Comparison of ENCODE assay signal across 1 cellular context in the genomic region with DNA sequence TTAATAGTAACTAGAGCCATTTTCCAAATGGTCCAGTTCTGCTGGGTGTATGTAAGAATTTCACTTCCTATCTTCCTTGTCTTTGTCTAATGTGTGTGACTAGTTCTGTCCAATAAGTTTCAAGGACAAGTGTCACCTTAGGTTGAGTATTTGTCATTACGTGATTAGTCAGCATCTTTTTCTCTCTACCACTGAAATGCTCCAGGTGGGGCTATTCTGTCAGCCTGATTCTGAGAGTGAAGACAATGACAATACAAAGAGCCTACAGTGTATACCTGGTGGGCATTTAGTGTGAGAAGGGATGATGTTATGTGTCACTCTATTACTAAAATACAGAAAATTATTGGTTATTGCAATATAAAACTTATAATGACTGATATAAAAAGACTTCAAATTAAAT.
TF ChIP-seq lines count a peak whose summit lies in the region.

No MANE protein-coding gene starts in this region.

TF ChIP-seq in GM23338, 12 proteins besides CTCF, POLR2A, EP300 and RAD21 (continued from another document):
- TF ChIP-seq, protein P1, sequence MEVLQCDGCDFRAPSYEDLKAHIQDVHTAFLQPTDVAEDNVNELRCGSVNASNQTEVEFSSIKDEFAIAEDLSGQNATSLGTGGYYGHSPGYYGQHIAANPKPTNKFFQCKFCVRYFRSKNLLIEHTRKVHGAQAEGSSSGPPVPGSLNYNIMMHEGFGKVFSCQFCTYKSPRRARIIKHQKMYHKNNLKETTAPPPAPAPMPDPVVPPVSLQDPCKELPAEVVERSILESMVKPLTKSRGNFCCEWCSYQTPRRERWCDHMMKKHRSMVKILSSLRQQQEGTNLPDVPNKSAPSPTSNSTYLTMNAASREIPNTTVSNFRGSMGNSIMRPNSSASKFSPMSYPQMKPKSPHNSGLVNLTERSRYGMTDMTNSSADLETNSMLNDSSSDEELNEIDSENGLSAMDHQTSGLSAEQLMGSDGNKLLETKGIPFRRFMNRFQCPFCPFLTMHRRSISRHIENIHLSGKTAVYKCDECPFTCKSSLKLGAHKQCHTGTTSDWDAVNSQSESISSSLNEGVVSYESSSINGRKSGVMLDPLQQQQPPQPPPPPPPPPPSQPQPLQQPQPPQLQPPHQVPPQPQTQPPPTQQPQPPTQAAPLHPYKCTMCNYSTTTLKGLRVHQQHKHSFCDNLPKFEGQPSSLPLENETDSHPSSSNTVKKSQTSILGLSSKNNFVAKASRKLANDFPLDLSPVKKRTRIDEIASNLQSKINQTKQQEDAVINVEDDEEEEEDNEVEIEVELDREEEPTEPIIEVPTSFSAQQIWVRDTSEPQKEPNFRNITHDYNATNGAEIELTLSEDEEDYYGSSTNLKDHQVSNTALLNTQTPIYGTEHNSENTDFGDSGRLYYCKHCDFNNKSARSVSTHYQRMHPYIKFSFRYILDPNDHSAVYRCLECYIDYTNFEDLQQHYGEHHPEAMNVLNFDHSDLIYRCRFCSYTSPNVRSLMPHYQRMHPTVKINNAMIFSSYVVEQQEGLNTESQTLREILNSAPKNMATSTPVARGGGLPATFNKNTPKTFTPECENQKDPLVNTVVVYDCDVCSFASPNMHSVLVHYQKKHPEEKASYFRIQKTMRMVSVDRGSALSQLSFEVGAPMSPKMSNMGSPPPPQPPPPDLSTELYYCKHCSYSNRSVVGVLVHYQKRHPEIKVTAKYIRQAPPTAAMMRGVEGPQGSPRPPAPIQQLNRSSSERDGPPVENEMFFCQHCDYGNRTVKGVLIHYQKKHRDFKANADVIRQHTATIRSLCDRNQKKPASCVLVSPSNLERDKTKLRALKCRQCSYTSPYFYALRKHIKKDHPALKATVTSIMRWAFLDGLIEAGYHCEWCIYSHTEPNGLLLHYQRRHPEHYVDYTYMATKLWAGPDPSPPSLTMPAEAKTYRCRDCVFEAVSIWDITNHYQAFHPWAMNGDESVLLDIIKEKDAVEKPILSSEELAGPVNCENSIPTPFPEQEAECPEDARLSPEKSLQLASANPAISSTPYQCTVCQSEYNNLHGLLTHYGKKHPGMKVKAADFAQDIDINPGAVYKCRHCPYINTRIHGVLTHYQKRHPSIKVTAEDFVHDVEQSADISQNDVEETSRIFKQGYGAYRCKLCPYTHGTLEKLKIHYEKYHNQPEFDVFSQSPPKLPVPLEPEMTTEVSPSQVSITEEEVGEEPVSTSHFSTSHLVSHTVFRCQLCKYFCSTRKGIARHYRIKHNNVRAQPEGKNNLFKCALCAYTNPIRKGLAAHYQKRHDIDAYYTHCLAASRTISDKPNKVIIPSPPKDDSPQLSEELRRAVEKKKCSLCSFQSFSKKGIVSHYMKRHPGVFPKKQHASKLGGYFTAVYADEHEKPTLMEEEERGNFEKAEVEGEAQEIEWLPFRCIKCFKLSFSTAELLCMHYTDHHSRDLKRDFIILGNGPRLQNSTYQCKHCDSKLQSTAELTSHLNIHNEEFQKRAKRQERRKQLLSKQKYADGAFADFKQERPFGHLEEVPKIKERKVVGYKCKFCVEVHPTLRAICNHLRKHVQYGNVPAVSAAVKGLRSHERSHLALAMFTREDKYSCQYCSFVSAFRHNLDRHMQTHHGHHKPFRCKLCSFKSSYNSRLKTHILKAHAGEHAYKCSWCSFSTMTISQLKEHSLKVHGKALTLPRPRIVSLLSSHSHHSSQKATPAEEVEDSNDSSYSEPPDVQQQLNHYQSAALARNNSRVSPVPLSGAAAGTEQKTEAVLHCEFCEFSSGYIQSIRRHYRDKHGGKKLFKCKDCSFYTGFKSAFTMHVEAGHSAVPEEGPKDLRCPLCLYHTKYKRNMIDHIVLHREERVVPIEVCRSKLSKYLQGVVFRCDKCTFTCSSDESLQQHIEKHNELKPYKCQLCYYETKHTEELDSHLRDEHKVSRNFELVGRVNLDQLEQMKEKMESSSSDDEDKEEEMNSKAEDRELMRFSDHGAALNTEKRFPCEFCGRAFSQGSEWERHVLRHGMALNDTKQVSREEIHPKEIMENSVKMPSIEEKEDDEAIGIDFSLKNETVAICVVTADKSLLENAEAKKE (CRISPR knock-in tag; IDR thresholded peaks at IDR 0.05): no peak
- TF ChIP-seq JUNB (IDR thresholded peaks at IDR 0.05; ENCODE audit: unreplicated experiment) (no peak), POLR2AphosphoS5 (IDR thresholded peaks at IDR 0.05; ENCODE audit: low read depth) (no peak), CREB1 (CRISPR knock-in tag; IDR thresholded peaks at IDR 0.05; ENCODE audit: low read depth) (no peak), EZH2phosphoT487 (IDR thresholded peaks at IDR 0.05; ENCODE audit: unreplicated experiment) (no peak), ZNF114 (CRISPR knock-in tag; IDR thresholded peaks at IDR 0.05) (no peak)
- TF ChIP-seq, protein P2, sequence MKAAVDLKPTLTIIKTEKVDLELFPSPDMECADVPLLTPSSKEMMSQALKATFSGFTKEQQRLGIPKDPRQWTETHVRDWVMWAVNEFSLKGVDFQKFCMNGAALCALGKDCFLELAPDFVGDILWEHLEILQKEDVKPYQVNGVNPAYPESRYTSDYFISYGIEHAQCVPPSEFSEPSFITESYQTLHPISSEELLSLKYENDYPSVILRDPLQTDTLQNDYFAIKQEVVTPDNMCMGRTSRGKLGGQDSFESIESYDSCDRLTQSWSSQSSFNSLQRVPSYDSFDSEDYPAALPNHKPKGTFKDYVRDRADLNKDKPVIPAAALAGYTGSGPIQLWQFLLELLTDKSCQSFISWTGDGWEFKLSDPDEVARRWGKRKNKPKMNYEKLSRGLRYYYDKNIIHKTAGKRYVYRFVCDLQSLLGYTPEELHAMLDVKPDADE (IDR thresholded peaks at IDR 0.05): no peak
- TF ChIP-seq, protein P3, sequence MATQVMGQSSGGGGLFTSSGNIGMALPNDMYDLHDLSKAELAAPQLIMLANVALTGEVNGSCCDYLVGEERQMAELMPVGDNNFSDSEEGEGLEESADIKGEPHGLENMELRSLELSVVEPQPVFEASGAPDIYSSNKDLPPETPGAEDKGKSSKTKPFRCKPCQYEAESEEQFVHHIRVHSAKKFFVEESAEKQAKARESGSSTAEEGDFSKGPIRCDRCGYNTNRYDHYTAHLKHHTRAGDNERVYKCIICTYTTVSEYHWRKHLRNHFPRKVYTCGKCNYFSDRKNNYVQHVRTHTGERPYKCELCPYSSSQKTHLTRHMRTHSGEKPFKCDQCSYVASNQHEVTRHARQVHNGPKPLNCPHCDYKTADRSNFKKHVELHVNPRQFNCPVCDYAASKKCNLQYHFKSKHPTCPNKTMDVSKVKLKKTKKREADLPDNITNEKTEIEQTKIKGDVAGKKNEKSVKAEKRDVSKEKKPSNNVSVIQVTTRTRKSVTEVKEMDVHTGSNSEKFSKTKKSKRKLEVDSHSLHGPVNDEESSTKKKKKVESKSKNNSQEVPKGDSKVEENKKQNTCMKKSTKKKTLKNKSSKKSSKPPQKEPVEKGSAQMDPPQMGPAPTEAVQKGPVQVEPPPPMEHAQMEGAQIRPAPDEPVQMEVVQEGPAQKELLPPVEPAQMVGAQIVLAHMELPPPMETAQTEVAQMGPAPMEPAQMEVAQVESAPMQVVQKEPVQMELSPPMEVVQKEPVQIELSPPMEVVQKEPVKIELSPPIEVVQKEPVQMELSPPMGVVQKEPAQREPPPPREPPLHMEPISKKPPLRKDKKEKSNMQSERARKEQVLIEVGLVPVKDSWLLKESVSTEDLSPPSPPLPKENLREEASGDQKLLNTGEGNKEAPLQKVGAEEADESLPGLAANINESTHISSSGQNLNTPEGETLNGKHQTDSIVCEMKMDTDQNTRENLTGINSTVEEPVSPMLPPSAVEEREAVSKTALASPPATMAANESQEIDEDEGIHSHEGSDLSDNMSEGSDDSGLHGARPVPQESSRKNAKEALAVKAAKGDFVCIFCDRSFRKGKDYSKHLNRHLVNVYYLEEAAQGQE (IDR thresholded peaks at IDR 0.05; ENCODE audit: unreplicated experiment): no peak
